1 cellular context compared by ENCODE assay signal in the genomic region with DNA sequence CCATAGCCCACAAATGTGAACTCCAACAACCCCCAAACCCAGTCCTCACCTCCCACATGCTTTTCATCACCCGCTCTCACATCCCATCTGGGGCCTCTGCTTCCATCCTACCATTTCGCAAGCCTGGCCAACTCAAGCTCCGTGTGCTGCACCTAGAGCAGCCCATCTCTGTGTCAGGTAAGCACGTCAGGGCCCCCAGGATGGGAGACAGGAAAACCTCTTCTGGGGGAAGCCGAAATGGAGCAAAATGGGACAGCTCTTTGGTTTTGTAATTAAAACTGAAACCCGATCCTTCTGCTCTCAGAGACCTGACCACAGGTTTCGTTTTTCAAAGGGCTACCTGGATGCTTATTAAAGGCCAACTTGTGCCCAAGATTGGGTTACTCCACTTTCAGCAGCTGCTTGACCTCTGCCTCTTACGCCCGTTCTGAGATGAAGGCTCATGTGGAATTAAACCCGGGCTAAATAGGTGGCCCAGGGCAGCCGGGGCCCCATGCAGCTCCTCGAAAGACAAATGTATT.
TF ChIP-seq lines count a peak whose summit lies in the region.

No MANE protein-coding gene starts in this region.

TF ChIP-seq in GM12878, 131 proteins besides CTCF, POLR2A, EP300 and RAD21 (continued from another document):
- TF ChIP-seq NKRF (conservative IDR thresholded peaks at IDR 0.05), result no peak
- TF ChIP-seq IKZF2 (IDR thresholded peaks at IDR 0.05), result no peak
- TF ChIP-seq FOXM1 (IDR thresholded peaks at IDR 0.05; ENCODE audit: low read depth, low read length), result no peak
- TF ChIP-seq CBX5 (IDR thresholded peaks at IDR 0.05; ENCODE audit: low read depth), result no peak
- no peak for TF ChIP-seq IRF3 (IDR thresholded peaks at IDR 0.05)
- no peak for TF ChIP-seq SREBF2 (IDR thresholded peaks at IDR 0.05; ENCODE audit: low read length)
- TF ChIP-seq NFIC (IDR thresholded peaks at IDR 0.05; ENCODE audit: low read depth, low read length), result no peak
- no peak for TF ChIP-seq SMAD5 (IDR thresholded peaks at IDR 0.05; ENCODE audit: low read depth)
- TF ChIP-seq MTA3 (IDR thresholded peaks at IDR 0.05; ENCODE audit: borderline replicate concordance, low read length), result no peak
- TF ChIP-seq PAX8 (IDR thresholded peaks at IDR 0.05), result no peak
- TF ChIP-seq TBL1XR1 (IDR thresholded peaks at IDR 0.05; ENCODE audit: low read depth, low read length), result no peak
- TF ChIP-seq CHD1 (IDR thresholded peaks at IDR 0.05; ENCODE audit: low read depth, low read length), result no peak
- no peak for TF ChIP-seq GABPA (IDR thresholded peaks at IDR 0.05; ENCODE audit: low read depth)
- TF ChIP-seq, protein P1, sequence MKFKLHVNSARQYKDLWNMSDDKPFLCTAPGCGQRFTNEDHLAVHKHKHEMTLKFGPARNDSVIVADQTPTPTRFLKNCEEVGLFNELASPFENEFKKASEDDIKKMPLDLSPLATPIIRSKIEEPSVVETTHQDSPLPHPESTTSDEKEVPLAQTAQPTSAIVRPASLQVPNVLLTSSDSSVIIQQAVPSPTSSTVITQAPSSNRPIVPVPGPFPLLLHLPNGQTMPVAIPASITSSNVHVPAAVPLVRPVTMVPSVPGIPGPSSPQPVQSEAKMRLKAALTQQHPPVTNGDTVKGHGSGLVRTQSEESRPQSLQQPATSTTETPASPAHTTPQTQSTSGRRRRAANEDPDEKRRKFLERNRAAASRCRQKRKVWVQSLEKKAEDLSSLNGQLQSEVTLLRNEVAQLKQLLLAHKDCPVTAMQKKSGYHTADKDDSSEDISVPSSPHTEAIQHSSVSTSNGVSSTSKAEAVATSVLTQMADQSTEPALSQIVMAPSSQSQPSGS (IDR thresholded peaks at IDR 0.05; ENCODE audit: low read length), result no peak
